25 cellular contexts compared by ENCODE assay signal in the genomic region with DNA sequence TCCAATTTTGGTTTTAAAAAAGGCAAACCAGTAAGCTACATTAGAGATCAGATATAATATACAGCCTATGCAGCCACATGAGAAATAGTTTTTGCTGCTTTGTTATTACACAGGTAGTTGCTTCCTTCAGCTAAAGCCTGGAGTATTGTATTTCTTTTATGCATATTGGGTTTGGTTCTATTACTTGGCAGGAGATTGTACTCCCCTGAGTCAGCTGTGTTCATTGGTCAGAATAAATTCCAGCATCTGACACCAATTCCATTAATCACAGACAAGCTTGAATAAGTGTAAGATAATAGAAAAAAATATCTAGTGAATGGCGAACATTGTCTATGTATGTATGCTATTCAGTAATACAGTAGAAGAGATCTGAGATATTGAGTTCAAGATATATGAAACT. TPM values are rescaled to one million over a fixed set of nuclear protein-coding genes. Genes with fewer than 3 reads are reported as not detected.
DNase-seq lines count a peak whose midpoint lies in the region; ATAC-seq and TF ChIP-seq lines count a peak whose summit lies in the region.
"Had no signal": no experiment of that assay in that cellular context is flagged by ENCODE, and none has a peak within 500 bp of the region (broad histone marks: within the 10 kb centered on the region; RNA-seq: fewer than 3 reads in every experiment).

No MANE protein-coding gene starts in this region.

- TF ChIP-seq RAD21 in SK-N-SH (IDR thresholded peaks at IDR 0.05; ENCODE audit: low read length) = no peak

- no peak for TF ChIP-seq EP300 in SK-N-SH (IDR thresholded peaks at IDR 0.05; ENCODE audit: borderline replicate concordance in 1 of 2, low read depth in 1 of 2, low read length in 1 of 2)

- H3K79me2 ChIP-seq in SK-N-SH (ENCODE audit: insufficient read depth) (no peaks in the 10 kb centered on the region), GM23338 (replicated peaks; ENCODE audit: insufficient read depth) (no peaks in the 10 kb centered on the region)

- no peak overlapping the region for H3K4me3 Mint-ChIP-seq in GM23338
- H3K4me3 Mint-ChIP-seq: activated CD4-positive, alpha-beta memory T cell treated with anti-CD3 and anti-CD28 coated beads, Interleukin-2, amount 10 ng/mL, durations not matched to agents 7 days and 5 days; activated naive CD8-positive, alpha-beta T cell treated with anti-CD3 and anti-CD28 coated beads, Interleukin-2, amount 50 U/mL, for 24 hours; CD4-positive, CD25-positive, alpha-beta regulatory T cell; neural progenitor cell had no signal

- H3K9me2 ChIP-seq in SK-N-SH (no peaks in the 10 kb centered on the region), GM23338 (ENCODE audit: insufficient read depth) (no peaks in the 10 kb centered on the region)

- H3K4me1 ChIP-seq in SK-N-SH (ENCODE audit: control insufficient read depth in 1 of 2, insufficient read depth in 2 of 2, low read depth in 1 of 2, low read length in 1 of 2) = peaks cover 0 to 5% of the 10 kb centered on the region in 2 experiments; a peak in 2 of 4 replicates
- no peaks in the 10 kb centered on the region for H3K4me1 ChIP-seq in GM23338 (ENCODE audit: insufficient read depth)
- H3K4me1 ChIP-seq: gastroesophageal sphincter, lower lobe of right lung, neural progenitor cell, uterus had no signal

- H3K36me3 ChIP-seq in SK-N-SH (replicated peaks in 1 of 2; ENCODE audit: control insufficient read depth in 1 of 2, insufficient read depth in 2 of 2, low read length in 1 of 2) (peaks cover 64 to 76% of the 10 kb centered on the region in 2 experiments), MG63 (peaks cover 7% of the 10 kb centered on the region), GM23338 (ENCODE audit: insufficient read depth) (no peaks in the 10 kb centered on the region)
- H3K36me3 ChIP-seq: uterus had no signal

- CTCF ChIA-PET in SK-N-SH (lab: Yijun Ruan, JAX) = interaction anchor here (1.3 to 8.6 kb wide), 4 partner anchors 9 to 610 kb away, joined by 3 to 72 read pairs (median 4); no protein-coding TSS in a partner anchor

- ATAC-seq in GM23338 (no peak), HG03565 (IDR thresholded peaks at IDR 0.05; ENCODE audit: unreplicated experiment) (no peak)
- ATAC-seq: activated naive CD8-positive, alpha-beta T cell treated with anti-CD3 and anti-CD28 coated beads, Interleukin-2, amount 50 U/mL, for 24 hours; gastroesophageal sphincter; HepG2; lower lobe of right lung had no signal

- H3K27ac ChIP-seq in SK-N-SH (ENCODE audit: low read depth in 2 of 2, low read length in 1 of 2) (no peak overlapping the region), GM23338 (ENCODE audit: low read depth) (no peak overlapping the region)
- H3K27ac ChIP-seq: gastroesophageal sphincter, lower lobe of right lung, neural progenitor cell, uterus had no signal

- TF ChIP-seq CTCF in SK-N-SH (IDR thresholded peaks at IDR 0.05) (no peak), GM23338 (conservative IDR thresholded peaks at IDR 0.05; ENCODE audit: low read depth in 2 of 2) (no peak)

- no peak overlapping the region for H3K9ac ChIP-seq in SK-N-SH
- H3K9ac ChIP-seq: neural progenitor cell had no signal

- H3K27me3 Mint-ChIP-seq in GM23338 (ENCODE audit: insufficient read depth, low read depth, poor library complexity) = no peaks in the 10 kb centered on the region
- H3K27me3 Mint-ChIP-seq: activated CD4-positive, alpha-beta memory T cell treated with anti-CD3 and anti-CD28 coated beads, Interleukin-2, amount 10 ng/mL, durations not matched to agents 7 days and 5 days; activated naive CD8-positive, alpha-beta T cell treated with anti-CD3 and anti-CD28 coated beads, Interleukin-2, amount 50 U/mL, for 24 hours; CD4-positive, CD25-positive, alpha-beta regulatory T cell; progenitor cell of endocrine pancreas had no signal

- peaks cover 8% of the 10 kb centered on the region; the same call in 2 of the 3 replicates for H3K4me1 Mint-ChIP-seq in GM23338

- no peak overlapping the region for H3K27ac Mint-ChIP-seq in GM23338
- H3K27ac Mint-ChIP-seq: activated CD4-positive, alpha-beta memory T cell treated with anti-CD3 and anti-CD28 coated beads, Interleukin-2, amount 10 ng/mL, durations not matched to agents 7 days and 5 days; activated naive CD8-positive, alpha-beta T cell treated with anti-CD3 and anti-CD28 coated beads, Interleukin-2, amount 50 U/mL, for 24 hours; CD4-positive, CD25-positive, alpha-beta regulatory T cell; neural progenitor cell; progenitor cell of endocrine pancreas had no signal

- H3K9me3 Mint-ChIP-seq in GM23338 = no peaks in the 10 kb centered on the region
- H3K9me3 Mint-ChIP-seq: activated CD4-positive, alpha-beta memory T cell treated with anti-CD3 and anti-CD28 coated beads, Interleukin-2, amount 10 ng/mL, durations not matched to agents 7 days and 5 days; activated naive CD8-positive, alpha-beta T cell treated with anti-CD3 and anti-CD28 coated beads, Interleukin-2, amount 50 U/mL, for 24 hours; CD4-positive, CD25-positive, alpha-beta regulatory T cell; neural progenitor cell had no signal

- H3K27me3 ChIP-seq in SK-N-SH (ENCODE audit: insufficient read depth) (no peaks in the 10 kb centered on the region), MG63 (no peaks in the 10 kb centered on the region), GM23338 (ENCODE audit: insufficient read depth) (no peaks in the 10 kb centered on the region)
- H3K27me3 ChIP-seq: gastroesophageal sphincter, neural progenitor cell, uterus had no signal

- no peak overlapping the region for H3K4me3 ChIP-seq in SK-N-SH (ENCODE audit: low read depth in 2 of 2, low read length in 1 of 2)
- no peak overlapping the region for H3K4me3 ChIP-seq in MG63
- no peak overlapping the region for H3K4me3 ChIP-seq in GM23338
- H3K4me3 ChIP-seq: gastroesophageal sphincter, lower lobe of right lung, neural progenitor cell, uterus had no signal

- POLR2A ChIA-PET in SK-N-SH (lab: Yijun Ruan, JAX) = no interaction called here

- H3K4me2 ChIP-seq in SK-N-SH (no peak overlapping the region), GM23338 (no peak overlapping the region)
- H3K4me2 ChIP-seq: neural progenitor cell had no signal

- DNase-seq in GM03348 (ENCODE audit: low spot score) = peak; percentile 9
- no peak for DNase-seq in SK-N-SH
- DNase-seq in fibroblast of gingiva (ENCODE audit: low read depth) = peak; percentile 14
- DNase-seq in non-pigmented ciliary epithelial cell (ENCODE audit: low read depth) = peak; percentile 49
- DNase-seq in MG63 = no peak
- DNase-seq in GM23338 (ENCODE audit: low spot score) = no peak
- no peak for DNase-seq in NCI-H526 (lab: John Stamatoyannopoulos, UW)
- DNase-seq: activated CD4-positive, alpha-beta memory T cell treated with anti-CD3 and anti-CD28 coated beads, Interleukin-2, amount 10 ng/mL, durations not matched to agents 7 days and 5 days; activated effector memory CD4-positive, alpha-beta T cell treated with anti-CD3 and anti-CD28 coated beads, Interleukin-2, amount 50 U/mL, for 16 hours; activated naive CD8-positive, alpha-beta T cell treated with anti-CD3 and anti-CD28 coated beads, Interleukin-2, amount 50 U/mL, for 24 hours; activated T-cell treated with anti-CD3 and anti-CD28 coated beads for 4 hours; caudate nucleus; CD4-positive, CD25-positive, alpha-beta regulatory T cell; GDM1; hypothalamus; islet precursor cell; lower lobe of right lung; NCI-H524 treated with DMSO at 0.1 percent for 48 hours; stimulated activated CD4-positive, alpha-beta T cell treated with anti-CD3 and anti-CD28 coated beads, Interleukin-1b, Interleukin-23, amount 100 ng/mL, for 48 hours; uterus had no signal

- H2AFZ ChIP-seq in SK-N-SH (ENCODE audit: low read depth) = no peak overlapping the region
- H2AFZ ChIP-seq in GM23338 = no peak overlapping the region
- H2AFZ ChIP-seq: neural progenitor cell had no signal

- no peaks in the 10 kb centered on the region for H3F3A ChIP-seq in SK-N-SH (replicated peaks; ENCODE audit: insufficient read depth)
- H3F3A ChIP-seq in GM23338 (replicated peaks; ENCODE audit: low read depth) = no peaks in the 10 kb centered on the region

- H4K20me1 ChIP-seq in SK-N-SH (ENCODE audit: insufficient read depth) = no peaks in the 10 kb centered on the region
- H4K20me1 ChIP-seq in GM23338 (replicated peaks; ENCODE audit: insufficient read depth) = no peaks in the 10 kb centered on the region

- H3K9me3 ChIP-seq in SK-N-SH (no peaks in the 10 kb centered on the region), MG63 (no peaks in the 10 kb centered on the region)
- H3K9me3 ChIP-seq: gastroesophageal sphincter, lower lobe of right lung, uterus had no signal

- 83% methylated on average over 1 of the region's 1 CpG for WGBS in SK-N-SH (ENCODE audit: low lambda C conversion rate)

- no peaks in the 10 kb centered on the region; the same call in 2 of the 3 replicates for H3K36me3 Mint-ChIP-seq in GM23338 (ENCODE audit: low read depth)

TF ChIP-seq in SK-N-SH, 30 proteins besides CTCF, POLR2A, EP300 and RAD21 (continues in another document):
- TF ChIP-seq NFIC (IDR thresholded peaks at IDR 0.05; ENCODE audit: borderline replicate concordance) (no peak), MXI1 (IDR thresholded peaks at IDR 0.05; ENCODE audit: low read depth, low read length) (no peak), FOSL2 (IDR thresholded peaks at IDR 0.05; ENCODE audit: borderline replicate concordance, low read depth) (peak; percentile 29; the same call in 1 of the 2 replicates)

RNA-seq across cellular contexts. Expression of a gene that starts 26.1 kb away (rescaled TPM):
- polyA plus RNA-seq in SK-N-SH (2012; rRNA removed) (0.13 and 0.15 TPM in 2 replicates), GM23338 (2016; fragmentation: Nextera tagmentation; extraction: Ambion mirVana) (0.55 and 0.78 TPM in 2 replicates)
- polyA plus RNA-seq in SK-N-SH (2012; cell fraction: cytosol; rRNA removed) = 0.28 and 0.40 TPM in 2 replicates
- 0.11 and 0.12 TPM in 2 replicates for polyA plus RNA-seq in SK-N-SH (2012; cell fraction: nucleus; rRNA removed)
- total RNA-seq in MG63 (2014; rRNA removed; shearing (Covaris generic); ENCODE audit: low replicate concordance) = not detected in 2 replicates
- not detected in 2 replicates for total RNA-seq in GM23338 (2014; rRNA removed; shearing (Covaris generic))

RNA-seq across cellular contexts. Expression of a gene that starts 26.2 kb away (rescaled TPM):
- polyA plus RNA-seq in SK-N-SH (2012; rRNA removed) (27.3 and 32.7 TPM in 2 replicates), GM23338 (2016; fragmentation: Nextera tagmentation; extraction: Ambion mirVana) (27.9 and 28.6 TPM in 2 replicates)
- 38.9 and 50.7 TPM in 2 replicates for polyA plus RNA-seq in SK-N-SH (2012; cell fraction: cytosol; rRNA removed)
- polyA plus RNA-seq in SK-N-SH (2012; cell fraction: nucleus; rRNA removed) = 12.3 and 46.2 TPM in 2 replicates
- 28.3 and 51.7 TPM in 2 replicates for total RNA-seq in MG63 (2014; rRNA removed; shearing (Covaris generic); ENCODE audit: low replicate concordance)
- 18.6 and 24.5 TPM in 2 replicates for total RNA-seq in GM23338 (2014; rRNA removed; shearing (Covaris generic))

Comparison
In these comparisons a context has a peak if more than half of its experiments do, and no peak if none do; other contexts are left out.
1. DNase-seq: peak in GM03348 (single experiment), fibroblast of gingiva (single experiment) and non-pigmented ciliary epithelial cell (single experiment); none in SK-N-SH (single experiment), MG63 (single experiment), GM23338 (single experiment) and NCI-H526 (0 of 2).